In the genomic region with DNA sequence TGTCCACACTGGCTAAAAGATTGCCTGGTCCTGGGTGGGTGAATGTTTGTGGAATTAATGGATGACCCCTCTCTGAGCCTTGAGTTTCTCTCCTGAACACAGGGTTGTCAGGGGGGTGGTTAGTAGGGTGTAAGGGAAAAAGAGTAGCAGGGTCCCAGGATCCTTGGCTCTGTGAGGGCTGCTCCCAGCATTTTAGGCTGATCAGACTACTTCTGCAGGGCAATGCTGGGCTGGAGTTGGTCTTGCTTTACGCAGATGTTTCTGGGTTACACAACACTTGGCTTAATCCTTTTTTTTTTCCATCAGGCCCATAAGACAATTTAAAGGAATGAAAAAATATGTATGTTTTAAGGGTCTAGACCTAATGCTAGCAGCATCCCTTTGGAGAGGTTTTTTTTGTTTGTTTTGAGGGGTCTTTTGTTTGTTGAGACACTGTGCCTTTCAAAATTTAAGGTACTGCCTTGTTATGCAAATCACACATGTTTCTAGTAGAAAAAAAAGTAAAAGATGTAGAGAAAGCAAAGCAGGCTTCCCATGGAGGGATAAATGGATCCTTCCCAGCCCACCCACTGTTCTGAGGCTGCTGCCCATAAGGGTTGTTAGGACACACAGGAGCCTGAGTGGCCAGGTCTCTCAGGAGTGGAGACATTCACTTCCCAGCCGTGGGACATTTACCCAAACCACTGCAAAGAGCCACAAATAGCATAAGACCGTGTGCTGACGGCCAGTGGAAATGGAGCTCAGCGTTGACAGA, we compare ENCODE assay signal across 22 cellular contexts.
"Had no signal": no experiment of that assay in that cellular context is flagged by ENCODE, and none has a peak within 500 bp of the region (broad histone marks: within the 10 kb centered on the region; RNA-seq: fewer than 3 reads in every experiment).

No MANE protein-coding gene starts in this region.

- FAIRE-seq: K562, RCC 7860 had no signal

- H3K27me3 ChIP-seq: SJSA1 had no signal

- DNase-seq: Kasumi-1, MM.1S, NCI-H1092 treated with DMSO at 0.1 percent for 48 hours, NCI-H1436, NCI-H187, NCI-H2029, NCI-H2081 treated with DMSO at 0.1 percent for 48 hours, NCI-H2171, NCI-H226, NCI-H446, NCI-H510A, NCI-H524 treated with DMSO at 0.1 percent for 48 hours, NCI-H69, NCI-H774, Right ventricle myocardium superior, RPMI8226, SIG-M5 had no signal

- H3K36me3 ChIP-seq: SJSA1 had no signal

- H3K4me2 ChIP-seq: KMS-11 had no signal

- H3K4me1 ChIP-seq: SJSA1 had no signal

- H3K9me3 ChIP-seq: SJSA1 had no signal

- H3K4me3 ChIP-seq: K562, SJSA1, SK-N-MC had no signal

- H3K27ac ChIP-seq: KMS-11, SJSA1, SK-N-MC had no signal

- H3K9ac ChIP-seq: KMS-11 had no signal
